In the genomic region with DNA sequence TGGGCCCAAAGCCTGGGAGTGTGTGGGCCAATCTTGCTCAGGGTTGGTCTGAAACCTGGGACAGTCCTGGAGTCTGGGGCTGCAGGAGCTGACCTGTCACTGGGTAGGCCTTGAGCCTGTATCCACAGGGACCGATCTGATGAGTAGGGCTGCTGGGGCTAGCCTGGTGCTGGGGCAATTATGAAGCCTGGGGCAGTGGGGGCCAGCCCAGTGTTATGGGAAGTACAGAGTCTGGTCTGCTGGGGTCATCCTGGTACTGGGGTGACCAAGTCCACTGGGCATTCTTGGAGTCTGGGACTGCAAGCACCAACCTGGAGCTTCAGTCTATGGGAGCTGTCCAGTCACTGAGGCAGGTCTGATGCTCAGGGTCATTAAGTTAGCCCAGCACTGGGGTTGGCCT, we compare ENCODE assay signal across 38 cellular contexts. TPM values are rescaled to one million over a fixed set of nuclear protein-coding genes. Genes with fewer than 3 reads are reported as not detected.
"Had no signal": no experiment of that assay in that cellular context is flagged by ENCODE, and none has a peak within 500 bp of the region (broad histone marks: within the 10 kb centered on the region; RNA-seq: fewer than 3 reads in every experiment).

No MANE protein-coding gene starts in this region.

- H3K36me3 Mint-ChIP-seq: activated CD4-positive, alpha-beta memory T cell treated with anti-CD3 and anti-CD28 coated beads for 36 hours; activated naive CD8-positive, alpha-beta T cell treated with anti-CD3 and anti-CD28 coated beads, Interleukin-2, amount 10 ng/mL, durations not matched to agents 7 days and 5 days; brain had no signal

- H3K27ac ChIP-seq: adrenal gland, ascending aorta, cardiac muscle cell, VCaP had no signal

- H3K27me3 Mint-ChIP-seq: activated B cell treated with CpG ODN at 0.5 μM for 24 hours; activated CD4-positive, alpha-beta memory T cell treated with anti-CD3 and anti-CD28 coated beads for 36 hours; activated CD4-positive, alpha-beta T cell treated with anti-CD3 and anti-CD28 coated beads, Interleukin-2, amount 10 ng/mL, durations not matched to agents 24 days and 14 days; activated CD8-positive, alpha-beta T cell treated with anti-CD3 and anti-CD28 coated beads for 36 hours; activated naive CD8-positive, alpha-beta T cell treated with anti-CD3 and anti-CD28 coated beads, Interleukin-2, amount 10 ng/mL, durations not matched to agents 7 days and 5 days; activated T-helper 17 cell treated with anti-CD3 and anti-CD28 coated beads, Interleukin-2, amount 50 U/mL, for 72 hours had no signal

- H3K4me1 ChIP-seq: adrenal gland, ascending aorta had no signal

- H3K9me3 ChIP-seq: adrenal gland had no signal

- H3K4me1 Mint-ChIP-seq: activated B cell treated with CpG ODN at 0.5 μM for 24 hours; activated CD4-positive, alpha-beta T cell treated with anti-CD3 and anti-CD28 coated beads, Interleukin-2, amount 10 ng/mL, durations not matched to agents 24 days and 14 days; activated naive CD8-positive, alpha-beta T cell treated with anti-CD3 and anti-CD28 coated beads, Interleukin-2, amount 10 ng/mL, durations not matched to agents 7 days and 5 days; activated T-helper 17 cell treated with anti-CD3 and anti-CD28 coated beads, Interleukin-2, amount 50 U/mL, for 72 hours; brain had no signal

- H3K4me3 Mint-ChIP-seq: activated B cell treated with CpG ODN at 0.5 μM for 24 hours; activated CD4-positive, alpha-beta memory T cell treated with anti-CD3 and anti-CD28 coated beads for 36 hours; activated CD4-positive, alpha-beta T cell treated with anti-CD3 and anti-CD28 coated beads, Interleukin-2, amount 10 ng/mL, durations not matched to agents 24 days and 14 days; activated CD8-positive, alpha-beta T cell treated with anti-CD3 and anti-CD28 coated beads for 36 hours; activated naive CD4-positive, alpha-beta T cell treated with anti-CD3 and anti-CD28 coated beads for 36 hours; activated naive CD8-positive, alpha-beta T cell treated with anti-CD3 and anti-CD28 coated beads, Interleukin-2, amount 10 ng/mL, durations not matched to agents 7 days and 5 days; activated T-cell treated with anti-CD3 and anti-CD28 coated beads, Interleukin-2, amount 50 U/mL, for 4 hours; activated T-cell treated with anti-CD3 and anti-CD28 coated beads, Interleukin-2, amount 50 U/mL, for 72 hours; activated T-helper 1 cell treated with anti-CD3 and anti-CD28 coated beads, Interleukin-12 subunit alpha, Interleukin-12 subunit beta, Interleukin-2, Interleukin-4 antibody, amounts not matched to agents 30 ng/mL and 10 ng/mL and 1 ng/mL, durations not matched to agents 14 hours and 24 hours and 36 hours; activated T-helper 17 cell treated with anti-CD3 and anti-CD28 coated beads, Interleukin-2, amount 50 U/mL, for 72 hours; brain; T-helper 1 cell treated with Interleukin-12 subunit alpha and Interleukin-12 subunit beta and Interleukin-4 antibody, amounts not matched to agents 30 μg/mL and 1 μg/mL, for 36 hours; T-helper 2 cell treated with Interferon-gamma antibody and Interleukin-4, amounts not matched to agents 5 μg/mL and 100 μg/mL, for 36 hours had no signal

- H3K27me3 ChIP-seq: adrenal gland, ascending aorta, cardiac muscle cell had no signal

- FAIRE-seq: bronchial epithelial cell, TTC549 had no signal

- ATAC-seq: activated CD8-positive, alpha-beta T cell treated with anti-CD3 and anti-CD28 coated beads for 36 hours; activated naive CD4-positive, alpha-beta T cell treated with anti-CD3 and anti-CD28 coated beads, Interleukin-2, amount 50 U/mL, for 72 hours; activated T-cell treated with anti-CD3 and anti-CD28 coated beads, Interleukin-2, amount 50 U/mL, for 4 hours; activated T-cell treated with anti-CD3 and anti-CD28 coated beads, Interleukin-2, amount 50 U/mL, for 72 hours; activated T-helper 17 cell treated with anti-CD3 and anti-CD28 coated beads, Interleukin-2, amount 50 U/mL, for 72 hours had no signal

- DNase-seq: activated B cell treated with CpG ODN at 0.5 μM for 24 hours; activated CD4-positive, alpha-beta memory T cell treated with anti-CD3 and anti-CD28 coated beads for 36 hours; activated CD4-positive, alpha-beta T cell treated with anti-CD3 and anti-CD28 coated beads for 4 hours; activated CD4-positive, alpha-beta T cell treated with anti-CD3 and anti-CD28 coated beads, Interleukin-2, amount 10 ng/mL, durations not matched to agents 24 days and 14 days; activated CD4-positive, alpha-beta T cell treated with anti-CD3 and anti-CD28 coated beads, Interleukin-2, amount 50 U/mL, for 1 hour; activated CD4-positive, alpha-beta T cell treated with anti-CD3 and anti-CD28 coated beads, Interleukin-2, amount 50 U/mL, for 4 hours; activated CD4-positive, CD25-positive, alpha-beta regulatory T cell treated with anti-CD3 and anti-CD28 coated beads, Interleukin-2, amount 50 U/mL, for 72 hours; activated CD8-positive, alpha-beta memory T cell treated with anti-CD3 and anti-CD28 coated beads, Interleukin-2, amount 50 U/mL, for 4 hours; activated CD8-positive, alpha-beta T cell treated with anti-CD3 and anti-CD28 coated beads for 36 hours; activated effector memory CD4-positive, alpha-beta T cell treated with anti-CD3 and anti-CD28 coated beads, Interleukin-2, amount 50 U/mL, for 16 hours; activated gamma-delta T cell treated with Interleukin-2 at 50 U/mL for 16 hours; activated naive CD4-positive, alpha-beta T cell; activated naive CD4-positive, alpha-beta T cell treated with anti-CD3 and anti-CD28 coated beads for 36 hours; activated naive CD4-positive, alpha-beta T cell treated with anti-CD3 and anti-CD28 coated beads, Interleukin-2, amount 50 U/mL, for 16 hours; activated naive CD8-positive, alpha-beta T cell treated with anti-CD3 and anti-CD28 coated beads, Interleukin-2, amount 10 ng/mL, durations not matched to agents 7 days and 5 days; activated T-cell treated with anti-CD3 and anti-CD28 coated beads for 4 hours; activated T-cell treated with anti-CD3 and anti-CD28 coated beads, Interleukin-2, amount 50 U/mL, for 1 hour; activated T-cell treated with anti-CD3 and anti-CD28 coated beads, Interleukin-2, amount 50 U/mL, for 4 hours; activated T-cell treated with anti-CD3 and anti-CD28 coated beads, Interleukin-2, amount 50 U/mL, for 72 hours; adrenal gland; amniotic stem cell; central memory CD4-positive, alpha-beta T cell; T-helper 1 cell; T-helper 2 cell; T-helper 9 cell had no signal

- H3K4me3 ChIP-seq: adrenal gland, ascending aorta, cardiac muscle cell had no signal

- H3K27ac Mint-ChIP-seq: activated B cell treated with CpG ODN at 0.5 μM for 24 hours; activated CD4-positive, alpha-beta memory T cell treated with anti-CD3 and anti-CD28 coated beads for 36 hours; activated CD4-positive, alpha-beta T cell treated with anti-CD3 and anti-CD28 coated beads, Interleukin-2, amount 10 ng/mL, durations not matched to agents 24 days and 14 days; activated CD8-positive, alpha-beta T cell treated with anti-CD3 and anti-CD28 coated beads for 36 hours; activated naive CD4-positive, alpha-beta T cell treated with anti-CD3 and anti-CD28 coated beads for 36 hours; activated naive CD4-positive, alpha-beta T cell treated with anti-CD3 and anti-CD28 coated beads, Interleukin-2, amount 50 U/mL, for 72 hours; activated naive CD8-positive, alpha-beta T cell treated with anti-CD3 and anti-CD28 coated beads, Interleukin-2, amount 10 ng/mL, durations not matched to agents 7 days and 5 days; activated T-cell treated with anti-CD3 and anti-CD28 coated beads, Interleukin-2, amount 50 U/mL, for 72 hours; activated T-helper 1 cell treated with anti-CD3 and anti-CD28 coated beads, Interleukin-12 subunit alpha, Interleukin-12 subunit beta, Interleukin-2, Interleukin-4 antibody, amounts not matched to agents 30 ng/mL and 10 ng/mL and 1 ng/mL, durations not matched to agents 14 hours and 24 hours and 36 hours; activated T-helper 17 cell treated with anti-CD3 and anti-CD28 coated beads, Interleukin-2, amount 50 U/mL, for 72 hours; brain; T-helper 1 cell treated with Interleukin-12 subunit alpha and Interleukin-12 subunit beta and Interleukin-4 antibody, amounts not matched to agents 30 μg/mL and 1 μg/mL, for 36 hours; T-helper 2 cell treated with Interferon-gamma antibody and Interleukin-4, amounts not matched to agents 5 μg/mL and 100 μg/mL, for 36 hours had no signal

- H3K36me3 ChIP-seq: adrenal gland, ascending aorta, cardiac muscle cell had no signal

RNA-seq across cellular contexts. Expression of a gene that starts 20.7 kb away (rescaled TPM):
- total RNA-seq: activated B cell treated with CpG ODN at 0.5 μM for 24 hours; activated CD4-positive, alpha-beta memory T cell treated with anti-CD3 and anti-CD28 coated beads for 36 hours; activated CD4-positive, alpha-beta T cell treated with anti-CD3 and anti-CD28 coated beads, Interleukin-2, amount 10 ng/mL, durations not matched to agents 24 days and 14 days; activated CD8-positive, alpha-beta memory T cell treated with anti-CD3 and anti-CD28 coated beads for 36 hours; activated CD8-positive, alpha-beta T cell treated with anti-CD3 and anti-CD28 coated beads for 36 hours; activated naive CD4-positive, alpha-beta T cell treated with anti-CD3 and anti-CD28 coated beads for 36 hours; activated naive CD4-positive, alpha-beta T cell treated with anti-CD3 and anti-CD28 coated beads, Interleukin-2, amount 50 U/mL, for 72 hours; activated naive CD8-positive, alpha-beta T cell treated with anti-CD3 and anti-CD28 coated beads, Interleukin-2, amount 10 ng/mL, durations not matched to agents 7 days and 5 days; activated T-cell treated with anti-CD3 and anti-CD28 coated beads, Interleukin-2, amount 50 U/mL, for 4 hours; activated T-cell treated with anti-CD3 and anti-CD28 coated beads, Interleukin-2, amount 50 U/mL, for 72 hours; activated T-helper 1 cell treated with anti-CD3 and anti-CD28 coated beads, Interleukin-12 subunit alpha, Interleukin-12 subunit beta, Interleukin-2, Interleukin-4 antibody, amounts not matched to agents 30 ng/mL and 10 ng/mL and 1 ng/mL, durations not matched to agents 14 hours and 24 hours and 36 hours; activated T-helper 17 cell treated with anti-CD3 and anti-CD28 coated beads, Interleukin-2, amount 50 U/mL, for 72 hours; adrenal gland; ascending aorta; bronchial epithelial cell; cardiac muscle cell; cerebellum had no signal
- polyA plus RNA-seq: adrenal gland, cardiac muscle cell had no signal

RNA-seq across cellular contexts. Expression of a gene that starts 30.2 kb away (rescaled TPM):
- total RNA-seq: activated B cell treated with CpG ODN at 0.5 μM for 24 hours; activated CD4-positive, alpha-beta memory T cell treated with anti-CD3 and anti-CD28 coated beads for 36 hours; activated CD4-positive, alpha-beta T cell treated with anti-CD3 and anti-CD28 coated beads, Interleukin-2, amount 10 ng/mL, durations not matched to agents 24 days and 14 days; activated CD8-positive, alpha-beta memory T cell treated with anti-CD3 and anti-CD28 coated beads for 36 hours; activated CD8-positive, alpha-beta T cell treated with anti-CD3 and anti-CD28 coated beads for 36 hours; activated naive CD4-positive, alpha-beta T cell treated with anti-CD3 and anti-CD28 coated beads for 36 hours; activated naive CD4-positive, alpha-beta T cell treated with anti-CD3 and anti-CD28 coated beads, Interleukin-2, amount 50 U/mL, for 72 hours; activated naive CD8-positive, alpha-beta T cell treated with anti-CD3 and anti-CD28 coated beads, Interleukin-2, amount 10 ng/mL, durations not matched to agents 7 days and 5 days; activated T-cell treated with anti-CD3 and anti-CD28 coated beads, Interleukin-2, amount 50 U/mL, for 4 hours; activated T-cell treated with anti-CD3 and anti-CD28 coated beads, Interleukin-2, amount 50 U/mL, for 72 hours; activated T-helper 1 cell treated with anti-CD3 and anti-CD28 coated beads, Interleukin-12 subunit alpha, Interleukin-12 subunit beta, Interleukin-2, Interleukin-4 antibody, amounts not matched to agents 30 ng/mL and 10 ng/mL and 1 ng/mL, durations not matched to agents 14 hours and 24 hours and 36 hours; activated T-helper 17 cell treated with anti-CD3 and anti-CD28 coated beads, Interleukin-2, amount 50 U/mL, for 72 hours; adrenal gland; ascending aorta; bronchial epithelial cell; cardiac muscle cell; cerebellum had no signal
- polyA plus RNA-seq: adrenal gland, cardiac muscle cell had no signal
